Comparison of ENCODE assay signal across 17 cellular contexts in genomic region chr6:90384720-90385119, GRCh38.
"Had no signal": no experiment of that assay in that cellular context is flagged by ENCODE, and none has a peak within 500 bp of the region (broad histone marks: within the 10 kb centered on the region; RNA-seq: fewer than 3 reads in every experiment).

No MANE protein-coding gene starts in this region.

- H3K4me3 ChIP-seq: gastrocnemius medialis, heart left ventricle, sigmoid colon had no signal

- H3K27me3 ChIP-seq: gastrocnemius medialis, heart left ventricle, sigmoid colon had no signal

- H3K27ac ChIP-seq: gastrocnemius medialis, heart left ventricle, sigmoid colon, WERI-Rb-1 had no signal

- DNase-seq: activated CD4-positive, alpha-beta memory T cell treated with anti-CD3 and anti-CD28 coated beads for 36 hours; activated CD4-positive, alpha-beta T cell treated with anti-CD3 and anti-CD28 coated beads for 36 hours; activated naive CD4-positive, alpha-beta T cell treated with anti-CD3 and anti-CD28 coated beads for 36 hours; activated T-cell treated with anti-CD3 and anti-CD28 coated beads, Interleukin-2, amount 50 U/mL, for 24 hours; effector CD8-positive, alpha-beta T cell; gastrocnemius medialis; heart left ventricle; immature natural killer cell; kidney glomerular epithelial cell; left ventricle myocardium superior; natural killer cell; sigmoid colon; stimulated activated CD4-positive, alpha-beta T cell treated with anti-CD3 and anti-CD28 coated beads, Interleukin-4, amount 100 ng/mL, for 24 hours; T-helper 17 cell; WERI-Rb-1 had no signal

- H3K9me3 ChIP-seq: gastrocnemius medialis, heart left ventricle, sigmoid colon had no signal

- H3K36me3 ChIP-seq: gastrocnemius medialis, heart left ventricle, sigmoid colon, WERI-Rb-1 had no signal

- H3K4me1 ChIP-seq: sigmoid colon had no signal

- ATAC-seq: activated CD4-positive, alpha-beta T cell treated with anti-CD3 and anti-CD28 coated beads for 36 hours; esophagus mucosa; gastrocnemius medialis; heart left ventricle; left ventricle myocardium superior; natural killer cell; stimulated activated effector memory CD8-positive, alpha-beta T cell treated with anti-CD3 and anti-CD28 coated beads, Interleukin-12 subunit alpha, Interleukin-12 subunit beta, amount 100 ng/mL, for 72 hours; T-helper 17 cell had no signal
